ENCODE assay signal across 20 cellular contexts in the genomic region with DNA sequence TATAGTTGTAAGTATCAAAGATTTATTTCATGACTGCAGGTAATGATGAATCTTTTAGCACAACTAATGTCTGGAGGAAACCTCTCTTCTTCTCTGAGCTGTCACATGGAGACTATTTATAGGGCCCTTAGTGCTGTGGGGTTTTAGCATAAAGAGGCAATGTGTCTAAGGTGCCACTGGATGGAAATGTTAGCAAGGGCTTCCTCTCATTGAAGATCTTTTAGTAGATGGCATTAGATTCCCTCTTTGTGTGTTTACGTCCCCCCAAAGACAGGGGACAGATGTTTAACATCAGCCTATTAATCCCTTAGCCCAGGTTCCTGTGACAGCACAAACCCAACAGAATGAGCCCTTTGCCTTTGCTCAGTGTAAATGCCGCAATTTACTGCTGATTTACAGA.
DNase-seq lines count a peak whose midpoint lies in the region; ATAC-seq and TF ChIP-seq lines count a peak whose summit lies in the region.
"Had no signal": no experiment of that assay in that cellular context is flagged by ENCODE, and none has a peak within 500 bp of the region (broad histone marks: within the 10 kb centered on the region; RNA-seq: fewer than 3 reads in every experiment).

No MANE protein-coding gene starts in this region.

- peaks cover 2% of the 10 kb centered on the region for H3K9me3 Mint-ChIP-seq in glutamatergic neuron (ENCODE audit: unreplicated experiment)
- no peaks in the 10 kb centered on the region for H3K9me3 Mint-ChIP-seq in neural progenitor cell
- H3K9me3 Mint-ChIP-seq: CD8-positive, alpha-beta memory T cell; H9 had no signal

- no peak overlapping the region for H3K4me3 Mint-ChIP-seq in glutamatergic neuron (ENCODE audit: unreplicated experiment)
- no peak overlapping the region for H3K4me3 Mint-ChIP-seq in neural progenitor cell
- H3K4me3 Mint-ChIP-seq: CD8-positive, alpha-beta memory T cell; H9 had no signal

- no peaks in the 10 kb centered on the region; the same call in 1 of the 2 replicates for H4K20me1 ChIP-seq in Karpas-422 (ENCODE audit: insufficient read depth, low read depth, low read length)
- H4K20me1 ChIP-seq in neural progenitor cell (ENCODE audit: low read depth), result no peaks in the 10 kb centered on the region
- H4K20me1 ChIP-seq: BLaER1 treated with 17β-estradiol and CSF1 and Interleukin-3, amounts not matched to agents 10 nM and 100 nM had no signal

- no peak for TF ChIP-seq EP300 in ovary (IDR thresholded peaks at IDR 0.05)

- H3K9me3 ChIP-seq in Karpas-422 (ENCODE audit: low read length) (no peaks in the 10 kb centered on the region), neural progenitor cell (ENCODE audit: low read depth) (no peaks in the 10 kb centered on the region), ovary (no peaks in the 10 kb centered on the region)
- H3K9me3 ChIP-seq: BLaER1 treated with 17β-estradiol and CSF1 and Interleukin-3, amounts not matched to agents 10 nM and 100 nM had no signal

- H3K36me3 Mint-ChIP-seq in glutamatergic neuron (ENCODE audit: unreplicated experiment) (no peaks in the 10 kb centered on the region), neural progenitor cell (no peaks in the 10 kb centered on the region)
- H3K36me3 Mint-ChIP-seq: CD8-positive, alpha-beta memory T cell had no signal

- H3K36me3 ChIP-seq in Karpas-422 (ENCODE audit: insufficient read depth, low read length) (no peaks in the 10 kb centered on the region), neural progenitor cell (no peaks in the 10 kb centered on the region), ovary (no peaks in the 10 kb centered on the region)
- H3K36me3 ChIP-seq: BLaER1 treated with 17β-estradiol and CSF1 and Interleukin-3, amounts not matched to agents 10 nM and 100 nM had no signal

- H3K4me1 Mint-ChIP-seq in glutamatergic neuron (ENCODE audit: low read depth, unreplicated experiment) (peaks cover 76% of the 10 kb centered on the region), neural progenitor cell (peaks cover 62% of the 10 kb centered on the region)
- H3K4me1 Mint-ChIP-seq: CD8-positive, alpha-beta memory T cell had no signal

- H3K9ac ChIP-seq in Karpas-422 (ENCODE audit: low read length), result no peak overlapping the region
- no peak overlapping the region for H3K9ac ChIP-seq in neural progenitor cell
- H3K9ac ChIP-seq: BLaER1 treated with 17β-estradiol and CSF1 and Interleukin-3, amounts not matched to agents 10 nM and 100 nM had no signal

- TF ChIP-seq CTCF in glutamatergic neuron (IDR thresholded peaks at IDR 0.05; ENCODE audit: partially characterized antibody, unreplicated experiment), result no peak
- no peak for TF ChIP-seq CTCF in neural progenitor cell (IDR thresholded peaks at IDR 0.05)
- TF ChIP-seq CTCF in ovary (IDR thresholded peaks at IDR 0.05), result no peak

- no peak overlapping the region for H2AFZ ChIP-seq in Karpas-422 (ENCODE audit: low read length)
- no peak overlapping the region for H2AFZ ChIP-seq in neural progenitor cell (replicated peaks)

- H3K27me3 Mint-ChIP-seq in glutamatergic neuron (ENCODE audit: unreplicated experiment) (peaks cover 6% of the 10 kb centered on the region), neural progenitor cell (ENCODE audit: insufficient read depth, low read depth) (no peaks in the 10 kb centered on the region)

- peak overlapping the region; percentile 96 for H3K27ac Mint-ChIP-seq in glutamatergic neuron (ENCODE audit: unreplicated experiment)
- H3K27ac Mint-ChIP-seq in neural progenitor cell, result peak overlapping the region; percentile 25
- H3K27ac Mint-ChIP-seq: CD8-positive, alpha-beta memory T cell; H9 had no signal

- intact Hi-C loops in ovary (cut with DNase I), result no loop called here

- H3K27me3 ChIP-seq in Karpas-422 (ENCODE audit: low read length) (no peaks in the 10 kb centered on the region), neural progenitor cell (no peaks in the 10 kb centered on the region), ovary (no peaks in the 10 kb centered on the region)

- ATAC-seq in GM19397 (IDR thresholded peaks at IDR 0.05; ENCODE audit: unreplicated experiment), result no peak

- H3K4me3 ChIP-seq in Karpas-422 (ENCODE audit: low read length) (no peak overlapping the region), neural progenitor cell (no peak overlapping the region), ovary (no peak overlapping the region)
- H3K4me3 ChIP-seq: BLaER1 treated with 17β-estradiol and CSF1 and Interleukin-3, amounts not matched to agents 10 nM and 100 nM had no signal

- DNase-seq in NCI-H2227 (lab: John Stamatoyannopoulos, UW; ENCODE audit: unreplicated experiment) (peak; percentile 58), NCI-H2227 treated with DMSO at 0.1 percent for 48 hours (lab: John Stamatoyannopoulos, UW) (no peak), Karpas-422 (peak; percentile 35), glutamatergic neuron (no peak), neural progenitor cell (ENCODE audit: low spot score) (peak; percentile 14), ovary (no peak)
- DNase-seq: CD8-positive, alpha-beta memory T cell; DND-41; GDM1; H9; MM.1S; NCI-H1105 treated with DMSO at 0.1 percent for 48 hours; NCI-H2029 treated with DMSO at 0.1 percent for 48 hours; NCI-H226; NCI-H524; Right ventricle myocardium superior; SW 1271; T-helper 2 cell had no signal

- H3F3A ChIP-seq in neural progenitor cell (ENCODE audit: low read depth), result peaks cover 21% of the 10 kb centered on the region

- H3K79me2 ChIP-seq in Karpas-422 (ENCODE audit: low read length), result no peaks in the 10 kb centered on the region
- no peaks in the 10 kb centered on the region for H3K79me2 ChIP-seq in neural progenitor cell (ENCODE audit: low read depth)

- H3K4me2 ChIP-seq in Karpas-422 (ENCODE audit: low read depth, low read length, poor library complexity, severe bottlenecking) (no peak overlapping the region), neural progenitor cell (no peak overlapping the region)
- H3K4me2 ChIP-seq: BLaER1 treated with 17β-estradiol and CSF1 and Interleukin-3, amounts not matched to agents 10 nM and 100 nM had no signal

- H3K27ac ChIP-seq in Karpas-422 (ENCODE audit: low read length), result no peak overlapping the region
- H3K27ac ChIP-seq in neural progenitor cell, result no peak overlapping the region
- no peak overlapping the region for H3K27ac ChIP-seq in ovary
- H3K27ac ChIP-seq: BLaER1 treated with 17β-estradiol and CSF1 and Interleukin-3, amounts not matched to agents 10 nM and 100 nM had no signal

- WGBS in ovary, 3 donors, result 31 to 45% (median 44%) methylated on average over 2 of the region's 2 CpGs

- no peaks in the 10 kb centered on the region for H3K4me1 ChIP-seq in Karpas-422 (ENCODE audit: low read length)
- H3K4me1 ChIP-seq in neural progenitor cell, result peaks cover 49% of the 10 kb centered on the region
- no peaks in the 10 kb centered on the region for H3K4me1 ChIP-seq in ovary (ENCODE audit: insufficient read depth)

- no peak for TF ChIP-seq POLR2A in ovary (IDR thresholded peaks at IDR 0.05)

- no peaks in the 10 kb centered on the region for H3K9me2 ChIP-seq in Karpas-422 (replicated peaks; ENCODE audit: insufficient read depth, low read length)

Comparison
In these comparisons a context has a peak if more than half of its experiments do, and no peak if none do; other contexts are left out.
1. DNase-seq: peak in NCI-H2227 (single experiment), Karpas-422 (single experiment) and neural progenitor cell (single experiment); none in NCI-H2227 treated with DMSO at 0.1 percent for 48 hours (single experiment), glutamatergic neuron (single experiment) and ovary (0 of 5).